ENCODE assay signal across 13 cellular contexts in genomic region chr18:79687806-79688205, GRCh38. TPM values are rescaled to one million over a fixed set of nuclear protein-coding genes. Genes with fewer than 3 reads are reported as not detected.
DNase-seq lines count a peak whose midpoint lies in the region; ATAC-seq and TF ChIP-seq lines count a peak whose summit lies in the region.
"Had no signal": no experiment of that assay in that cellular context is flagged by ENCODE, and none has a peak within 500 bp of the region (broad histone marks: within the 10 kb centered on the region; RNA-seq: fewer than 3 reads in every experiment).

No MANE protein-coding gene starts in this region.

- no peaks in the 10 kb centered on the region for H3K9me3 ChIP-seq in IMR-90 (ENCODE audit: control insufficient read depth, insufficient read depth, low read length)
- H3K9me3 ChIP-seq: left ventricle myocardium inferior, sigmoid colon, testis had no signal

- no peak overlapping the region for H3K18ac ChIP-seq in IMR-90 (ENCODE audit: low read depth, low read length)

- H3K4me1 ChIP-seq in IMR-90 (ENCODE audit: control insufficient read depth, insufficient read depth, low read length): peaks cover 4% of the 10 kb centered on the region
- H3K4me1 ChIP-seq: sigmoid colon, testis had no signal

- WGBS in IMR-90 (ENCODE audit: extremely low coverage in 2 of 2, insufficient read length in 1 of 2), 2 experiments: no CpG with 5 or more reads among the region's 12 CpGs

- in situ Hi-C loops in IMR-90 (cut with MboI; ENCODE audit: low sequenced_read_pairs): no loop called here

- no peak overlapping the region for H2BK15ac ChIP-seq in IMR-90 (ENCODE audit: low read depth, low read length)

- no TSS peak for BruUV-seq in IMR-90 (replicated peaks; lab: Mats Ljungman, UMichigan)

- H3K56ac ChIP-seq in IMR-90 (ENCODE audit: extremely low read depth, insufficient read depth, low read length): no peak overlapping the region

- peaks cover 71% of the 10 kb centered on the region for H4K20me1 ChIP-seq in IMR-90 (ENCODE audit: insufficient read depth, low read length)

- H3K27ac ChIP-seq in IMR-90 (ENCODE audit: insufficient read depth, low read length): no peak overlapping the region
- H3K27ac ChIP-seq: left ventricle myocardium inferior, sigmoid colon, testis had no signal

- H2BK5ac ChIP-seq in IMR-90 (ENCODE audit: low read depth, low read length, poor library complexity, severe bottlenecking): no peak overlapping the region

- TF ChIP-seq CTCF in IMR-90 (conservative IDR thresholded peaks at IDR 0.05; ENCODE audit: low read depth, low read length): no peak

- H4K5ac ChIP-seq in IMR-90 (ENCODE audit: low read depth, low read length): no peak overlapping the region

- H2BK20ac ChIP-seq in IMR-90 (ENCODE audit: low read depth, low read length): no peak overlapping the region

- POLR2A ChIA-PET in IMR-90 (lab: Charles Lee; ENCODE audit: unreplicated experiment): no interaction called here

- no peak for TF ChIP-seq RAD21 in IMR-90 (IDR thresholded peaks at IDR 0.05; ENCODE audit: low read length)

- H2AK5ac ChIP-seq in IMR-90 (ENCODE audit: low read depth, low read length): no peak overlapping the region

- no peak overlapping the region for H4K91ac ChIP-seq in IMR-90 (ENCODE audit: insufficient read depth, low read depth, low read length)

- dilution Hi-C loops in IMR-90 (cut with HindIII; ENCODE audit: low sequenced_read_pairs, unreplicated experiment): no loop called here

- H3K14ac ChIP-seq in IMR-90 (replicated peaks; ENCODE audit: low read depth, low read length): no peak overlapping the region

- no peaks in the 10 kb centered on the region for H3K27me3 ChIP-seq in IMR-90 (ENCODE audit: control insufficient read depth, insufficient read depth, low read length)
- H3K27me3 ChIP-seq: sigmoid colon, testis had no signal

- no peak overlapping the region for H3K4me2 ChIP-seq in IMR-90 (ENCODE audit: low read depth, low read length)

- no peak overlapping the region for H4K8ac ChIP-seq in IMR-90 (ENCODE audit: low read depth in 2 of 2, low read length in 2 of 2)

- peak overlapping the region; percentile 43 for H2AFZ ChIP-seq in IMR-90 (replicated peaks; ENCODE audit: low read length, poor library complexity)

- no peak overlapping the region for H3K9ac ChIP-seq in IMR-90 (ENCODE audit: low read depth, low read length)

- H3K4ac ChIP-seq in IMR-90 (ENCODE audit: low read depth, low read length): no peak overlapping the region

- peak; percentile 55 for ATAC-seq in IMR-90 (ENCODE audit: low read depth)
- peak; percentile 18 for ATAC-seq in left colon
- no peak for ATAC-seq in HG02885 (IDR thresholded peaks at IDR 0.05; ENCODE audit: poor library complexity, unreplicated experiment)
- ATAC-seq in GM21576 (IDR thresholded peaks at IDR 0.05; ENCODE audit: unreplicated experiment): no peak

- intact Hi-C loops in IMR-90 (cut with micrococcal nuclease) (no loop called here), left colon (cut with DNase I, micrococcal nuclease) (no loop called here)

- TF ChIP-seq POLR2A in IMR-90 (IDR thresholded peaks at IDR 0.05; ENCODE audit: low read depth, low read length): no peak

- no peaks in the 10 kb centered on the region for H3K36me3 ChIP-seq in IMR-90 (ENCODE audit: control insufficient read depth, insufficient read depth, low read length)
- H3K36me3 ChIP-seq: left ventricle myocardium inferior, sigmoid colon had no signal

- peak overlapping the region; percentile 55 for H2AK9ac ChIP-seq in IMR-90 (replicated peaks; ENCODE audit: low read depth, low read length, poor library complexity)

- DNase-seq in ELF-1 (ENCODE audit: low read depth, low spot score): peak; percentile 36
- peak; percentile 79 for DNase-seq in IMR-90
- DNase-seq in brain pericyte (ENCODE audit: low read depth, low spot score): peak; percentile 40
- DNase-seq in left colon: no peak
- DNase-seq in superior temporal gyrus (ENCODE audit: extremely low spot score): no peak
- DNase-seq: CD4-positive, alpha-beta T cell; glutamatergic neuron; Karpas-422; left ventricle myocardium inferior; sigmoid colon; testis had no signal

- H2BK120ac ChIP-seq in IMR-90 (ENCODE audit: low read depth, low read length): no peak overlapping the region

- no peak overlapping the region for H3K23ac ChIP-seq in IMR-90 (ENCODE audit: low read depth, low read length)

- H3K9me1 ChIP-seq in IMR-90 (ENCODE audit: insufficient read depth, low read length): peaks cover 13% of the 10 kb centered on the region

- no peak overlapping the region for H3K4me3 ChIP-seq in IMR-90 (ENCODE audit: insufficient read depth, low read depth, low read length)
- H3K4me3 ChIP-seq: left ventricle myocardium inferior, sigmoid colon, testis had no signal

- peaks cover 7 to 70% of the 10 kb centered on the region in 2 experiments for H3K79me1 ChIP-seq in IMR-90 (ENCODE audit: low read depth in 1 of 2, low read length in 2 of 2)

- CTCF ChIA-PET in IMR-90 (lab: Yijun Ruan, JAX): no interaction called here

TF ChIP-seq in IMR-90, 13 proteins besides CTCF, POLR2A, EP300 and RAD21:
- TF ChIP-seq CEBPB (IDR thresholded peaks at IDR 0.05; ENCODE audit: low read depth, low read length) (no peak), NFE2L2 (IDR thresholded peaks at IDR 0.05; ENCODE audit: low read depth, low read length) (no peak), RCOR1 (IDR thresholded peaks at IDR 0.05; ENCODE audit: insufficient replicate concordance, low read length) (no peak), SMC3 (IDR thresholded peaks at IDR 0.05; ENCODE audit: low read depth, low read length) (no peak), FOS (IDR thresholded peaks at IDR 0.05; ENCODE audit: low read depth, low read length) (no peak), MAFK (IDR thresholded peaks at IDR 0.05; ENCODE audit: low read depth, low read length) (no peak), MXI1 (IDR thresholded peaks at IDR 0.05; ENCODE audit: borderline replicate concordance, low read depth, low read length) (no peak), MAZ (IDR thresholded peaks at IDR 0.05; ENCODE audit: borderline replicate concordance, low read depth, low read length) (no peak), RFX5 (IDR thresholded peaks at IDR 0.05; ENCODE audit: low read depth, low read length) (no peak), ELK1 (IDR thresholded peaks at IDR 0.05; ENCODE audit: borderline replicate concordance, low read depth, low read length) (no peak), BHLHE40 (IDR thresholded peaks at IDR 0.05; ENCODE audit: low read depth, low read length) (peak; percentile 60), CHD1 (IDR thresholded peaks at IDR 0.05; ENCODE audit: low read depth, low read length) (no peak), USF2 (IDR thresholded peaks at IDR 0.05; ENCODE audit: low read depth, low read length) (peak; percentile 74)

RNA-seq across cellular contexts. Expression of gene CTDP1, which starts 8.2 kb away (rescaled TPM):
- 17.5 and 17.6 TPM in 2 replicates for total RNA-seq in IMR-90 (2012; rRNA removed)
- 13.4 and 14.5 TPM in 2 replicates for polyA plus RNA-seq in IMR-90 (2012; rRNA removed)
- polyA plus RNA-seq in IMR-90 (2012; cell fraction: cytosol; rRNA removed): 10.6 and 13.3 TPM in 2 replicates
- 23.9 and 32.2 TPM in 2 replicates for polyA plus RNA-seq in IMR-90 (2012; cell fraction: nucleus; rRNA removed; ENCODE audit: low replicate concordance)
- 10 to 100 TPM; 31.4 to 36.3 TPM for total RNA-seq in left colon

Comparison
In these comparisons a context has a peak if more than half of its experiments do, and no peak if none do; other contexts are left out.
1. DNase-seq: peak in ELF-1 (single experiment), IMR-90 (single experiment) and brain pericyte (single experiment); none in left colon (0 of 2) and superior temporal gyrus (single experiment).
2. ATAC-seq: peak in IMR-90 (single experiment) and left colon (single experiment); none in HG02885 (single experiment) and GM21576 (single experiment).